Comparison of ENCODE assay signal across 9 cellular contexts in genomic region chr19:58553799-58554493, GRCh38. TPM values are rescaled to one million over a fixed set of nuclear protein-coding genes. Genes with fewer than 3 reads are reported as not detected.
A peak's percentile ranks its signal among the peaks of the same experiment; 100 is the strongest.
DNase-seq lines count a peak whose midpoint lies in the region; ATAC-seq and TF ChIP-seq lines count a peak whose summit lies in the region.
"Had no signal": no experiment of that assay in that cellular context is flagged by ENCODE, and none has a peak within 500 bp of the region (broad histone marks: within the 10 kb centered on the region; RNA-seq: fewer than 3 reads in every experiment).

No MANE protein-coding gene starts in this region.

- CTCF ChIA-PET in activated naive CD4-positive, alpha-beta T cell treated with anti-CD3 and anti-CD28 coated beads, Interleukin-2, amount 10 ng/mL, durations not matched to agents 7 days and 5 days (lab: Charles Lee): interaction anchor here (1.1 to 3.0 kb wide), 3 partner anchors 22 to 37 kb away, joined by 3 to 21 read pairs (median 4); partner anchors contain the start of gene ZBTB45

- H3K27ac Mint-ChIP-seq in activated naive CD4-positive, alpha-beta T cell treated with anti-CD3 and anti-CD28 coated beads, Interleukin-2, amount 10 ng/mL, durations not matched to agents 7 days and 5 days: peak overlapping the region; percentile 94
- H3K27ac Mint-ChIP-seq in brain (peak overlapping the region; percentile 98 to 100 (median 99)), memory B cell (peak overlapping the region; percentile 99)

- no peak for TF ChIP-seq CTCF in brain (conservative IDR thresholded peaks at IDR 0.05)
- TF ChIP-seq CTCF in upper lobe of right lung (IDR thresholded peaks at IDR 0.05): no peak

- no peak for DNase-seq in activated naive CD4-positive, alpha-beta T cell treated with anti-CD3 and anti-CD28 coated beads, Interleukin-2, amount 10 ng/mL, durations not matched to agents 7 days and 5 days
- DNase-seq in activated naive CD4-positive, alpha-beta T cell treated with Interleukin-2 at 50 U/mL for 16 hours: no peak
- peak in 1 of 2 donors; percentile 10 for DNase-seq in memory B cell (ENCODE audit: low spot score in 2 of 2)
- no peak for DNase-seq in upper lobe of right lung
- no peak for DNase-seq in HuH-7 (ENCODE audit: low spot score)
- DNase-seq: NCI-H1092 had no signal

- peak overlapping the region; percentile 87 for H3K4me3 ChIP-seq in upper lobe of right lung

- H3K9me3 Mint-ChIP-seq in activated naive CD4-positive, alpha-beta T cell treated with anti-CD3 and anti-CD28 coated beads, Interleukin-2, amount 10 ng/mL, durations not matched to agents 7 days and 5 days: no peaks in the 10 kb centered on the region
- H3K9me3 Mint-ChIP-seq in brain: peaks cover 0 to 2% (median 0%) of the 10 kb centered on the region in 5 experiments
- no peaks in the 10 kb centered on the region for H3K9me3 Mint-ChIP-seq in memory B cell

- H3K36me3 Mint-ChIP-seq in activated naive CD4-positive, alpha-beta T cell treated with anti-CD3 and anti-CD28 coated beads, Interleukin-2, amount 10 ng/mL, durations not matched to agents 7 days and 5 days: peaks cover 63% of the 10 kb centered on the region
- H3K36me3 Mint-ChIP-seq in brain (peaks cover 39% of the 10 kb centered on the region), memory B cell (peaks cover 32% of the 10 kb centered on the region)

- peaks cover 63% of the 10 kb centered on the region for H3K36me3 ChIP-seq in upper lobe of right lung

- peak overlapping the region; percentile 94 for H3K27ac ChIP-seq in upper lobe of right lung

- no peak for ATAC-seq in memory B cell (ENCODE audit: low read depth)
- ATAC-seq in upper lobe of right lung: no peak
- no peak for ATAC-seq in HG02981 (IDR thresholded peaks at IDR 0.05; ENCODE audit: unreplicated experiment)
- no peak for ATAC-seq in HG02678 (IDR thresholded peaks at IDR 0.05; ENCODE audit: unreplicated experiment)

- no peaks in the 10 kb centered on the region for H3K27me3 Mint-ChIP-seq in activated naive CD4-positive, alpha-beta T cell treated with anti-CD3 and anti-CD28 coated beads, Interleukin-2, amount 10 ng/mL, durations not matched to agents 7 days and 5 days
- H3K27me3 Mint-ChIP-seq in brain: peaks cover 15% of the 10 kb centered on the region
- no peaks in the 10 kb centered on the region for H3K27me3 Mint-ChIP-seq in memory B cell

- H3K27me3 ChIP-seq in upper lobe of right lung: no peaks in the 10 kb centered on the region

- H3K4me3 Mint-ChIP-seq in activated naive CD4-positive, alpha-beta T cell treated with anti-CD3 and anti-CD28 coated beads, Interleukin-2, amount 10 ng/mL, durations not matched to agents 7 days and 5 days: peak overlapping the region; percentile 94
- H3K4me3 Mint-ChIP-seq in brain: peak overlapping the region; percentile 94 to 98 (median 97)
- peak overlapping the region; percentile 99 for H3K4me3 Mint-ChIP-seq in memory B cell

- intact Hi-C loops in upper lobe of right lung (cut with DNase I): no loop called here

- H3K9me3 ChIP-seq in upper lobe of right lung: no peaks in the 10 kb centered on the region

- H3K4me1 ChIP-seq in upper lobe of right lung: peaks cover 32% of the 10 kb centered on the region

- peaks cover 47% of the 10 kb centered on the region for H3K4me1 Mint-ChIP-seq in activated naive CD4-positive, alpha-beta T cell treated with anti-CD3 and anti-CD28 coated beads, Interleukin-2, amount 10 ng/mL, durations not matched to agents 7 days and 5 days
- peaks cover 55% of the 10 kb centered on the region for H3K4me1 Mint-ChIP-seq in brain
- peaks cover 46% of the 10 kb centered on the region for H3K4me1 Mint-ChIP-seq in memory B cell

RNA-seq across cellular contexts. Expression of gene CHMP2A, which starts 1.0 kb away (rescaled TPM):
- polyA plus RNA-seq in brain (ENCODE audit: insufficient read depth, low read depth, low replicate concordance): 216 TPM
- total RNA-seq in upper lobe of right lung: 96.5 TPM

RNA-seq across cellular contexts. Expression of gene UBE2M, which starts 4.5 kb away (rescaled TPM):
- 192 TPM for polyA plus RNA-seq in brain (ENCODE audit: insufficient read depth, low read depth, low replicate concordance)
- total RNA-seq in upper lobe of right lung: 53.8 TPM

RNA-seq across cellular contexts. Expression of gene TRIM28, which starts 10.1 kb away (rescaled TPM):
- 698 TPM for polyA plus RNA-seq in brain (ENCODE audit: insufficient read depth, low read depth, low replicate concordance)
- total RNA-seq in upper lobe of right lung: 199 TPM

RNA-seq across cellular contexts. Expression of gene MZF1, which starts 19.2 kb away (rescaled TPM):
- 14.9 TPM for polyA plus RNA-seq in brain (ENCODE audit: insufficient read depth, low read depth, low replicate concordance)
- total RNA-seq in upper lobe of right lung: 44.3 TPM

RNA-seq across cellular contexts. Expression of gene ZBTB45, which starts 34.3 kb away (rescaled TPM):
- polyA plus RNA-seq in brain (ENCODE audit: insufficient read depth, low read depth, low replicate concordance): 16.1 TPM
- total RNA-seq in upper lobe of right lung: 14.1 TPM
